Comparison of ENCODE assay signal across 18 cellular contexts in the genomic region with DNA sequence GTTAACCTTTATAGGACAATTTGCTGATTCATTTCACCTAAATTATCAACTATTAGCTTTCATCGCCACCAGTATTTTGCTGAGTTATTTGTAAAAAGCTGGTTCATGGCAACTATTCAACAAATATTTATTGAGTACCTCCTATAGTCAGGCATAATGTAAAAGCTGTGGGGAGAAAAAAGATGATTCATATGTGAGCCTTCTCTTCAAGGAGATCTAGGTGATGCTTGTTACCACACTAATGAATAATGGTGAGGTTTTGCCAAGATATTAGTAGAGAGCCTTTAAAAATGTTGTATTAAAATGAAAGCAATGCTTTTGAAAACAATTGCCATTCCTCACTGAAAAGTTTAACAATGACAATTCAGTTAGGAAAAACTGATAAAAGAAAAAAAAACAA.
DNase-seq lines count a peak whose midpoint lies in the region; ATAC-seq, FAIRE-seq and TF ChIP-seq lines count a peak whose summit lies in the region.
"Had no signal": no experiment of that assay in that cellular context is flagged by ENCODE, and none has a peak within 500 bp of the region (broad histone marks: within the 10 kb centered on the region; RNA-seq: fewer than 3 reads in every experiment).

No MANE protein-coding gene starts in this region.

- no peaks in the 10 kb centered on the region for H3K9me3 ChIP-seq in CD4-positive, alpha-beta T cell (ENCODE audit: control insufficient read depth, low read length)

- no peaks in the 10 kb centered on the region for H3K27me3 Mint-ChIP-seq in activated CD8-positive, alpha-beta T cell treated with anti-CD3 and anti-CD28 coated beads for 36 hours
- no peaks in the 10 kb centered on the region for H3K27me3 Mint-ChIP-seq in activated CD8-positive, alpha-beta T cell treated with anti-CD3 and anti-CD28 coated beads, Interleukin-2, amount 10 ng/mL, durations not matched to agents 7 days and 5 days (ENCODE audit: low read depth)
- no peaks in the 10 kb centered on the region for H3K27me3 Mint-ChIP-seq in CD4-positive, alpha-beta T cell

- H3K27me3 ChIP-seq in CD4-positive, alpha-beta T cell (ENCODE audit: control insufficient read depth, insufficient read depth, low read length), result no peaks in the 10 kb centered on the region
- no peaks in the 10 kb centered on the region for H3K27me3 ChIP-seq in bronchial epithelial cell (ENCODE audit: control insufficient read depth, insufficient read depth, low read length)

- no peaks in the 10 kb centered on the region for H3K36me3 ChIP-seq in bronchial epithelial cell (ENCODE audit: control insufficient read depth, insufficient read depth, low read length)

- no peak overlapping the region for H3K27ac ChIP-seq in CD4-positive, alpha-beta T cell (ENCODE audit: low read depth, low read length)
- H3K27ac ChIP-seq: C4-2B had no signal

- CTCF ChIA-PET in activated CD8-positive, alpha-beta T cell treated with anti-CD3 and anti-CD28 coated beads for 36 hours (lab: Charles Lee), result interaction anchor here (0.7 to 3.1 kb wide), 4 partner anchors 9 to 191 kb away, joined by 3 to 26 read pairs (median 6); no protein-coding TSS in a partner anchor
- CTCF ChIA-PET in activated CD8-positive, alpha-beta T cell treated with anti-CD3 and anti-CD28 coated beads, Interleukin-2, amount 10 ng/mL, durations not matched to agents 7 days and 5 days (lab: Charles Lee), result interaction anchor here (0.7 to 2.2 kb wide), 3 partner anchors 9 to 46 kb away, joined by 3 to 10 read pairs (median 5); no protein-coding TSS in a partner anchor
- CTCF ChIA-PET in CD4-positive, alpha-beta T cell (lab: Charles Lee), result interaction anchor here (1.7 to 1.8 kb wide), 2 partner anchors 9 to 13 kb away, joined by 4 to 5 read pairs; no protein-coding TSS in a partner anchor

- intact Hi-C loops in activated CD8-positive, alpha-beta T cell treated with anti-CD3 and anti-CD28 coated beads for 36 hours (cut with micrococcal nuclease), result no loop called here
- intact Hi-C loops in CD4-positive, alpha-beta T cell (cut with DNase I, micrococcal nuclease), result no loop called here

- no peak for FAIRE-seq in bronchial epithelial cell (lab: Jason Lieb, UNC)
- FAIRE-seq in H54 (lab: Jason Lieb, UNC), result no peak
- FAIRE-seq: GM12892 had no signal

- peak overlapping the region; percentile 24 for H3K27ac Mint-ChIP-seq in activated CD8-positive, alpha-beta T cell treated with anti-CD3 and anti-CD28 coated beads for 36 hours
- H3K27ac Mint-ChIP-seq in activated CD8-positive, alpha-beta T cell treated with anti-CD3 and anti-CD28 coated beads, Interleukin-2, amount 10 ng/mL, durations not matched to agents 7 days and 5 days, result no peak overlapping the region
- peak overlapping the region; percentile 84 for H3K27ac Mint-ChIP-seq in CD4-positive, alpha-beta T cell

- H3K4me3 Mint-ChIP-seq in activated CD8-positive, alpha-beta T cell treated with anti-CD3 and anti-CD28 coated beads for 36 hours, result no peak overlapping the region
- no peak overlapping the region for H3K4me3 Mint-ChIP-seq in activated CD8-positive, alpha-beta T cell treated with anti-CD3 and anti-CD28 coated beads, Interleukin-2, amount 10 ng/mL, durations not matched to agents 7 days and 5 days
- no peak overlapping the region for H3K4me3 Mint-ChIP-seq in CD4-positive, alpha-beta T cell

- TF ChIP-seq POLR2A in H54 (IDR thresholded peaks at IDR 0.05; ENCODE audit: low read depth, low read length), result no peak

- DNase-seq in activated CD8-positive, alpha-beta T cell treated with anti-CD3 and anti-CD28 coated beads for 36 hours, result no peak
- no peak for DNase-seq in activated CD8-positive, alpha-beta T cell treated with anti-CD3 and anti-CD28 coated beads, Interleukin-2, amount 10 ng/mL, durations not matched to agents 7 days and 5 days
- DNase-seq in CD4-positive, alpha-beta T cell, result no peak
- DNase-seq in NCI-H226 (peak; percentile 7), bronchial epithelial cell (ENCODE audit: low read depth) (peak; percentile 5), islet precursor cell (no peak), H54 (ENCODE audit: insufficient read length, low spot score) (no peak)
- DNase-seq: DMS79 treated with DMSO at 0.1 percent for 48 hours, GDM1, KG1, MM.1S, NCI-H187 treated with DMSO at 0.1 percent for 48 hours, NCI-H82 had no signal

- peaks cover 3% of the 10 kb centered on the region for H3K9me3 Mint-ChIP-seq in activated CD8-positive, alpha-beta T cell treated with anti-CD3 and anti-CD28 coated beads for 36 hours
- H3K9me3 Mint-ChIP-seq in activated CD8-positive, alpha-beta T cell treated with anti-CD3 and anti-CD28 coated beads, Interleukin-2, amount 10 ng/mL, durations not matched to agents 7 days and 5 days (ENCODE audit: insufficient read depth), result peaks cover under 1% of the 10 kb centered on the region
- H3K9me3 Mint-ChIP-seq in CD4-positive, alpha-beta T cell, result peaks cover 2% of the 10 kb centered on the region

- peaks cover 65% of the 10 kb centered on the region for H3K36me3 Mint-ChIP-seq in activated CD8-positive, alpha-beta T cell treated with anti-CD3 and anti-CD28 coated beads for 36 hours (ENCODE audit: low read depth)
- peaks cover 76% of the 10 kb centered on the region for H3K36me3 Mint-ChIP-seq in activated CD8-positive, alpha-beta T cell treated with anti-CD3 and anti-CD28 coated beads, Interleukin-2, amount 10 ng/mL, durations not matched to agents 7 days and 5 days (ENCODE audit: low read depth)
- peaks cover 89% of the 10 kb centered on the region for H3K36me3 Mint-ChIP-seq in CD4-positive, alpha-beta T cell (ENCODE audit: low read depth)

- H3K4me3 ChIP-seq in bronchial epithelial cell (ENCODE audit: low read depth, low read length), result no peak overlapping the region

- peaks cover 42% of the 10 kb centered on the region for H3K4me1 Mint-ChIP-seq in activated CD8-positive, alpha-beta T cell treated with anti-CD3 and anti-CD28 coated beads for 36 hours (ENCODE audit: low read depth)
- H3K4me1 Mint-ChIP-seq in activated CD8-positive, alpha-beta T cell treated with anti-CD3 and anti-CD28 coated beads, Interleukin-2, amount 10 ng/mL, durations not matched to agents 7 days and 5 days (ENCODE audit: low read depth), result peaks cover 33% of the 10 kb centered on the region
- H3K4me1 Mint-ChIP-seq in CD4-positive, alpha-beta T cell (ENCODE audit: low read depth), result peaks cover 68% of the 10 kb centered on the region

- no peak for TF ChIP-seq CTCF in activated CD8-positive, alpha-beta T cell treated with anti-CD3 and anti-CD28 coated beads for 36 hours (IDR thresholded peaks at IDR 0.05)
- no peak for TF ChIP-seq CTCF in CD4-positive, alpha-beta T cell (IDR thresholded peaks at IDR 0.05)
- TF ChIP-seq CTCF in bronchial epithelial cell (IDR thresholded peaks at IDR 0.05; ENCODE audit: insufficient read depth, low read length, severe bottlenecking), result no peak

- ATAC-seq in activated CD8-positive, alpha-beta T cell treated with anti-CD3 and anti-CD28 coated beads for 36 hours, result no peak
- ATAC-seq in activated CD8-positive, alpha-beta T cell treated with anti-CD3 and anti-CD28 coated beads, Interleukin-2, amount 10 ng/mL, durations not matched to agents 7 days and 5 days, result no peak
- no peak for ATAC-seq in CD4-positive, alpha-beta T cell (ENCODE audit: poor library complexity)
- no peak for ATAC-seq in GM18909 (IDR thresholded peaks at IDR 0.05; ENCODE audit: poor library complexity, unreplicated experiment)
- ATAC-seq: Panc1, Right ventricle myocardium inferior had no signal

- POLR2A ChIA-PET in activated CD8-positive, alpha-beta T cell treated with anti-CD3 and anti-CD28 coated beads for 36 hours (lab: Charles Lee), result no interaction called here
- POLR2A ChIA-PET in activated CD8-positive, alpha-beta T cell treated with anti-CD3 and anti-CD28 coated beads, Interleukin-2, amount 10 ng/mL, durations not matched to agents 7 days and 5 days (lab: Charles Lee), result interaction anchor here (2.3 kb wide), 1 partner anchor 14 kb away, joined by 7 read pairs; no protein-coding TSS in a partner anchor
- POLR2A ChIA-PET in CD4-positive, alpha-beta T cell (lab: Charles Lee), result interaction anchor here (0.7 to 2.6 kb wide), 2 partner anchors 19 to 30 kb away, joined by 4 to 12 read pairs; no protein-coding TSS in a partner anchor

Comparison
In these comparisons a context has a peak if more than half of its experiments do, and no peak if none do; other contexts are left out.
1. DNase-seq: peak in NCI-H226 (single experiment) and bronchial epithelial cell (single experiment); none in activated CD8-positive, alpha-beta T cell treated with anti-CD3 and anti-CD28 coated beads for 36 hours (single experiment), activated CD8-positive, alpha-beta T cell treated with anti-CD3 and anti-CD28 coated beads, Interleukin-2, amount 10 ng/mL, durations not matched to agents 7 days and 5 days (single experiment), CD4-positive, alpha-beta T cell (0 of 10), islet precursor cell (single experiment) and H54 (single experiment).